ENCODE assay signal across 3 cellular contexts in genomic region chr10:119362122-119362521, GRCh38.
TF ChIP-seq lines count a peak whose summit lies in the region.

No MANE protein-coding gene starts in this region.

TF ChIP-seq in IMR-90, 13 proteins besides CTCF, POLR2A, EP300 and RAD21:
- TF ChIP-seq NFE2L2 (IDR thresholded peaks at IDR 0.05; ENCODE audit: low read depth, low read length), result no peak
- peak; percentile 96 for TF ChIP-seq CEBPB (IDR thresholded peaks at IDR 0.05; ENCODE audit: low read depth, low read length)
TF ChIP-seq in IMR-90: peak in this region for 1.

TF ChIP-seq in H1, 55 proteins besides CTCF, POLR2A, EP300 and RAD21:
- TF ChIP-seq CEBPB (IDR thresholded peaks at IDR 0.05; ENCODE audit: low read depth, low read length) (peak; percentile 88), PHF8 (conservative IDR thresholded peaks at IDR 0.05; ENCODE audit: low read depth, low read length) (no peak)

TF ChIP-seq in HepG2, 621 proteins besides CTCF, POLR2A, EP300 and RAD21 (continues in another document):
- TF ChIP-seq ZBTB42 (CRISPR knock-in tag; IDR thresholded peaks at IDR 0.05) (no peak), CERS6 (CRISPR knock-in tag; IDR thresholded peaks at IDR 0.05) (no peak), KAT2B (IDR thresholded peaks at IDR 0.05; ENCODE audit: borderline replicate concordance, low read depth, low read length) (no peak), ZNF773 (CRISPR knock-in tag; IDR thresholded peaks at IDR 0.05; ENCODE audit: borderline replicate concordance) (no peak), ZNF614 (CRISPR knock-in tag; IDR thresholded peaks at IDR 0.05; ENCODE audit: borderline replicate concordance) (peak; percentile 36; the same call in 1 of the 2 replicates), LCORL (IDR thresholded peaks at IDR 0.05) (no peak), LCORL (CRISPR knock-in tag; IDR thresholded peaks at IDR 0.05) (no peak; the same call in 1 of the 2 replicates), TEF (CRISPR knock-in tag; IDR thresholded peaks at IDR 0.05) (no peak), HOMEZ (CRISPR knock-in tag; IDR thresholded peaks at IDR 0.05; ENCODE audit: low read depth) (peak; percentile 50; the same call in 1 of the 2 replicates), ZNF530 (CRISPR knock-in tag; IDR thresholded peaks at IDR 0.05; ENCODE audit: low read depth) (no peak), TEAD2 (CRISPR knock-in tag; IDR thresholded peaks at IDR 0.05) (no peak), MTA1 (CRISPR knock-in tag; IDR thresholded peaks at IDR 0.05; ENCODE audit: borderline replicate concordance) (no peak), ELF3 (CRISPR knock-in tag; IDR thresholded peaks at IDR 0.05) (peak; percentile 47; the same call in 1 of the 2 replicates), ZNF749 (CRISPR knock-in tag; IDR thresholded peaks at IDR 0.05; ENCODE audit: borderline replicate concordance) (no peak), TBP (CRISPR knock-in tag; IDR thresholded peaks at IDR 0.05) (no peak), XBP1 (CRISPR knock-in tag; IDR thresholded peaks at IDR 0.05) (no peak), PITX1 (CRISPR knock-in tag; IDR thresholded peaks at IDR 0.05) (0 out of 2 replicates have a peak, but pooled peaks have one; percentile 21), SNAPC2 (CRISPR knock-in tag; IDR thresholded peaks at IDR 0.05) (no peak), MIER3 (CRISPR knock-in tag; IDR thresholded peaks at IDR 0.05; ENCODE audit: borderline replicate concordance) (no peak), ZNF800 (CRISPR knock-in tag; IDR thresholded peaks at IDR 0.05) (no peak), MTF1 (CRISPR knock-in tag; IDR thresholded peaks at IDR 0.05) (no peak), SOX13 (IDR thresholded peaks at IDR 0.05) (no peak), SOX13 (CRISPR knock-in tag; conservative IDR thresholded peaks at IDR 0.05 in 1 of 2, IDR thresholded peaks at IDR 0.05 in 1 of 2) (peak in 1 of 2 experiments; percentile 64; a peak in 1 of 4 replicates), ZUFSP (CRISPR knock-in tag; IDR thresholded peaks at IDR 0.05; ENCODE audit: borderline replicate concordance) (no peak), CEBPZ (IDR thresholded peaks at IDR 0.05; ENCODE audit: low read length) (no peak), CENPBD1 (CRISPR knock-in tag; IDR thresholded peaks at IDR 0.05; ENCODE audit: borderline replicate concordance, low read depth) (no peak), ZNF180 (CRISPR knock-in tag; IDR thresholded peaks at IDR 0.05; ENCODE audit: borderline replicate concordance, low read depth) (no peak), ZNF770 (CRISPR knock-in tag; IDR thresholded peaks at IDR 0.05) (0 out of 2 replicates have a peak, but pooled peaks have one; percentile 29), XRCC5 (optimal IDR thresholded peaks at IDR 0.05; ENCODE audit: low read length) (no peak), KAT8 (CRISPR knock-in tag; IDR thresholded peaks at IDR 0.05) (0 out of 2 replicates have a peak, but pooled peaks have one; percentile 37), KLF16 (CRISPR knock-in tag; IDR thresholded peaks at IDR 0.05) (peak in 1 of 2 experiments; percentile 67; a peak in 1 of 4 replicates), ZNF18 (CRISPR knock-in tag; IDR thresholded peaks at IDR 0.05; ENCODE audit: insufficient replicate concordance) (no peak), PRDM10 (CRISPR knock-in tag; IDR thresholded peaks at IDR 0.05; ENCODE audit: low read depth) (no peak), ZGPAT (CRISPR knock-in tag; IDR thresholded peaks at IDR 0.05) (peak; percentile 51), MEIS2 (CRISPR knock-in tag; IDR thresholded peaks at IDR 0.05) (no peak), ZNF644 (CRISPR knock-in tag; IDR thresholded peaks at IDR 0.05; ENCODE audit: low read depth) (peak; percentile 90)
